In the genomic region with DNA sequence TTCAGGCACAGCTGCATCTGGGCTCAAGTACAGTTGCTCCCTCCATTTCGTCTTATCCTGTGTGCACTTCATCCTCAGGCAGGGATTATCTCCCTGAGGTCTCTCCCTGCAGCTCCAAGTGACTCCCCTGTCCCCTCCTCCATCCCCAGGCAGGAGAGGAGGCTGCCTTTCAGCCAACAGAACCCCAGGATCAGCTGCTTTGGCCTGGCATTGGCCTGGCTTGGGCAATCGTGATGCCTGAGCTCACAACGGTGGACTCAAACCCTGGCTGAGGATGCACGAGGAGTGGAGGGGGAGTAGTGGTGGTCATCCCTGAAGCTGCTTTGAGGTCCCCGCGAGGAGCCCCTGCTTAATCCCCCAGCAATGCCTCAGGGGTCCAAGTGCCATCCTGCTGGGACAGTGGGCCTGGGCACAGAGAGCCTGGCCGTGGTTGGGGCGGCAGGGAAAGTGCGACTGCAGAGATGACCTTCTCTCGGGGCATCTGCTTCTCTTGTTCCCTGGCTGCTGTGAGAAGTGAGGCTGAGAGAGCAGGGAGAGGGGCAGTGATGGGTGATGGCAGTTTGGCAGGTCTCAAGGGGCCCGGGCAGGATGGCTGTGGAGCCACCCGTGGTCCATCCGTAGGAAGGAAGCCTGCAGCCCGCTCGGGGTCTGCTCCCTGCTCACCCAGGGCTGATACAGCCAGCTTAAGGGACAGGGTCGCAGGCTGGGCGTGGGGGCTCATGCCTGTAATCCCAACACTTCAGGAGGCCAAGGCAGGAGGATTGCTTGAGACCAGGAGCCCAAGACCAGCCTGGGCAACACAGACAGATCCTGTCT, we compare ENCODE assay signal across 25 cellular contexts. TPM values are rescaled to one million over a fixed set of nuclear protein-coding genes. Genes with fewer than 3 reads are reported as not detected.
"Had no signal": no experiment of that assay in that cellular context is flagged by ENCODE, and none has a peak within 500 bp of the region (broad histone marks: within the 10 kb centered on the region; RNA-seq: fewer than 3 reads in every experiment).

No MANE protein-coding gene starts in this region.

- H3K36me3 ChIP-seq: SJSA1 had no signal

- FAIRE-seq: K562, RCC 7860 had no signal

- H3K27ac ChIP-seq: KMS-11, SJSA1, SK-N-MC had no signal

- H3K4me1 ChIP-seq: SJSA1 had no signal

- H3K9ac ChIP-seq: KMS-11 had no signal

- DNase-seq: Kasumi-1, MM.1S, NCI-H1092 treated with DMSO at 0.1 percent for 48 hours, NCI-H1436, NCI-H187, NCI-H2029, NCI-H2081 treated with DMSO at 0.1 percent for 48 hours, NCI-H2171, NCI-H226, NCI-H446, NCI-H510A, NCI-H524 treated with DMSO at 0.1 percent for 48 hours, NCI-H69, NCI-H774, Right ventricle myocardium superior, RPMI8226, SIG-M5, T-cell had no signal

- H3K9me3 ChIP-seq: SJSA1 had no signal

- H3K4me3 ChIP-seq: K562, SJSA1, SK-N-MC had no signal

- H3K4me2 ChIP-seq: KMS-11 had no signal

RNA-seq across cellular contexts. Expression of a gene that starts 6.0 kb away (rescaled TPM):
- total RNA-seq: K562, M059J, Right ventricle myocardium superior, SJSA1, T-cell had no signal
- polyA plus RNA-seq: IgD-negative memory B cell, K562 had no signal
